ENCODE assay signal across 13 cellular contexts in the genomic region with DNA sequence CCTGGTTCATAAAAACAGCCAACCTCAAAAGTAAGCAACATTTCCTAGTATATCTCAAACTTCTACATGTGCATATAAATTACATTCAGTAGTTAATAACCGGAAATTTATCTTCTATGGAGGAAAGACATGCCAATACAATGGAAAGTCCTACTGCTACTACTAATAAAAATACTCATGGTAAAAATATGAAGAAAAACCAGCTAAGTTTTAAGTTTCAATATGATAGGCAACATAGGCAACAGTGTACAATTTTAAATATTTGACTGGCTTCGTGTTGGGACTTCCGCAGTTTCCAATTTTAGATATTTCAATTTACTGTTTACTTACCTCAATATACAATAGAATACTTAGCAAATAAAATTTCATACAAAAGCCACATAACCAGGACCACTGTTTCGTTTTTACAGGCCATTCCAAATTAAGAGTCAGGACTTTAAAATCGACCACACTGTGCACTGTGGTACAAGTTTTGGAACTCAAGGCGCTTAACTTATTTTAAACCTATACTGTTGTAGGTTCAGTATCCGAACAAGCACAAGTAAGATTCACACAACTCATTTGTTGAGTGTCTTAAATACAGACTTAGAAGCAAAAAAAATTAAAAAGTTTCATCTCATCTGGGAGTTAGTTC. TPM values are rescaled to one million over a fixed set of nuclear protein-coding genes. Genes with fewer than 3 reads are reported as not detected.
DNase-seq lines count a peak whose midpoint lies in the region; ATAC-seq and TF ChIP-seq lines count a peak whose summit lies in the region.
"Had no signal": no experiment of that assay in that cellular context is flagged by ENCODE, and none has a peak within 500 bp of the region (broad histone marks: within the 10 kb centered on the region; RNA-seq: fewer than 3 reads in every experiment).

No MANE protein-coding gene starts in this region.

- peak in 1 of 3 donors; percentile 8 for DNase-seq in CD4-positive, CD25-positive, alpha-beta regulatory T cell
- DNase-seq in HFFc6 (no peak), cardiac septum (ENCODE audit: low spot score) (no peak), ureter (ENCODE audit: low spot score) (no peak)
- DNase-seq: EL; mucosa of descending colon; stimulated activated CD4-positive, alpha-beta T cell treated with anti-CD3 and anti-CD28 coated beads, Interleukin-4, amount 100 ng/mL, for 1 hour; T-helper 9 cell had no signal

- ATAC-seq in CD4-positive, CD25-positive, alpha-beta regulatory T cell (ENCODE audit: low read depth in 2 of 2): no peak
- ATAC-seq in HG03432 (IDR thresholded peaks at IDR 0.05; ENCODE audit: unreplicated experiment) (no peak), esophagus mucosa (no peak)
- ATAC-seq: mucosa of descending colon had no signal

- peak overlapping the region; percentile 63 for H3K4me3 ChIP-seq in CD4-positive, CD25-positive, alpha-beta regulatory T cell (ENCODE audit: low read depth, low read length)
- H3K4me3 ChIP-seq in muscle layer of duodenum (ENCODE audit: low read depth in 1 of 2, low read length in 2 of 2): peak overlapping the region in 1 of 2 donors; percentile 40
- H3K4me3 ChIP-seq: mucosa of descending colon had no signal

- intact Hi-C loops in cardiac septum (cut with DNase I): loop anchor here (10.0 kb wide), 1 partner anchor 228 kb away; a partner anchor contains a TSS

- H3K4me3 Mint-ChIP-seq in CD4-positive, CD25-positive, alpha-beta regulatory T cell: peak overlapping the region; percentile 95 to 100 (median 98)
- H3K4me3 Mint-ChIP-seq in HFFc6: peak overlapping the region; percentile 91
- peak overlapping the region; percentile 95 for H3K4me3 Mint-ChIP-seq in activated naive CD8-positive, alpha-beta T cell

- no peaks in the 10 kb centered on the region for H3K36me3 Mint-ChIP-seq in CD4-positive, CD25-positive, alpha-beta regulatory T cell
- peaks cover 16% of the 10 kb centered on the region for H3K36me3 Mint-ChIP-seq in HFFc6 (ENCODE audit: low read depth)
- peaks cover 5% of the 10 kb centered on the region for H3K36me3 Mint-ChIP-seq in activated naive CD8-positive, alpha-beta T cell

- no peak for TF ChIP-seq CTCF in HFFc6 (IDR thresholded peaks at IDR 0.05)

- H3K36me3 ChIP-seq in CD4-positive, CD25-positive, alpha-beta regulatory T cell (ENCODE audit: control insufficient read depth, insufficient read depth, low read length): no peaks in the 10 kb centered on the region
- peaks cover 0 to 17% of the 10 kb centered on the region in 2 donors for H3K36me3 ChIP-seq in muscle layer of duodenum (ENCODE audit: control insufficient read depth in 1 of 2, insufficient read depth in 2 of 2, low read length in 2 of 2)
- H3K36me3 ChIP-seq: vagina had no signal

- no peak overlapping the region for H3K27ac ChIP-seq in CD4-positive, CD25-positive, alpha-beta regulatory T cell (ENCODE audit: insufficient read depth, low read length, poor library complexity, severe bottlenecking)
- H3K27ac ChIP-seq in muscle layer of duodenum (ENCODE audit: low read length): peak overlapping the region; percentile 20

- H3K4me1 Mint-ChIP-seq in CD4-positive, CD25-positive, alpha-beta regulatory T cell: peaks cover 28 to 69% (median 45%) of the 10 kb centered on the region in 4 donors
- H3K4me1 Mint-ChIP-seq in HFFc6 (ENCODE audit: low read depth): peaks cover 75% of the 10 kb centered on the region
- H3K4me1 Mint-ChIP-seq in activated naive CD8-positive, alpha-beta T cell (ENCODE audit: low read depth): peaks cover 62% of the 10 kb centered on the region

- H3K9me3 Mint-ChIP-seq in CD4-positive, CD25-positive, alpha-beta regulatory T cell: no peaks in the 10 kb centered on the region
- H3K9me3 Mint-ChIP-seq in HFFc6: no peaks in the 10 kb centered on the region
- H3K9me3 Mint-ChIP-seq in activated naive CD8-positive, alpha-beta T cell (ENCODE audit: low read depth): no peaks in the 10 kb centered on the region

- peaks cover 10% of the 10 kb centered on the region for H3K27me3 Mint-ChIP-seq in CD4-positive, CD25-positive, alpha-beta regulatory T cell
- H3K27me3 Mint-ChIP-seq in HFFc6 (ENCODE audit: insufficient read depth): peaks cover 4% of the 10 kb centered on the region
- no peaks in the 10 kb centered on the region for H3K27me3 Mint-ChIP-seq in activated naive CD8-positive, alpha-beta T cell

- H3K9me3 ChIP-seq in CD4-positive, CD25-positive, alpha-beta regulatory T cell (ENCODE audit: control insufficient read depth in 2 of 2, low read length in 2 of 2): no peaks in the 10 kb centered on the region
- H3K9me3 ChIP-seq in muscle layer of duodenum (ENCODE audit: control insufficient read depth in 1 of 2, low read length in 2 of 2): no peaks in the 10 kb centered on the region
- H3K9me3 ChIP-seq: mucosa of descending colon, vagina had no signal

- H3K27ac Mint-ChIP-seq in CD4-positive, CD25-positive, alpha-beta regulatory T cell: peak overlapping the region; percentile 65 to 92 (median 67)
- peak overlapping the region; percentile 100 for H3K27ac Mint-ChIP-seq in HFFc6
- no peak overlapping the region for H3K27ac Mint-ChIP-seq in activated naive CD8-positive, alpha-beta T cell

- H3K27me3 ChIP-seq in CD4-positive, CD25-positive, alpha-beta regulatory T cell (ENCODE audit: control insufficient read depth, insufficient read depth, low read length): no peaks in the 10 kb centered on the region
- no peaks in the 10 kb centered on the region for H3K27me3 ChIP-seq in muscle layer of duodenum (ENCODE audit: low read depth, low read length)
- H3K27me3 ChIP-seq: vagina had no signal

- peaks cover 61% of the 10 kb centered on the region for H3K4me1 ChIP-seq in CD4-positive, CD25-positive, alpha-beta regulatory T cell (ENCODE audit: control insufficient read depth, insufficient read depth, low read length, poor library complexity, severe bottlenecking)
- H3K4me1 ChIP-seq in muscle layer of duodenum (ENCODE audit: control insufficient read depth in 1 of 2, insufficient read depth in 2 of 2, low read length in 2 of 2): peaks cover 3 to 42% of the 10 kb centered on the region in 2 donors

RNA-seq across cellular contexts. Expression of a gene that starts 2.9 kb away (rescaled TPM):
- total RNA-seq in CD4-positive, CD25-positive, alpha-beta regulatory T cell: 70.2 TPM
- 10 to 100 TPM; 72.5 to 85.0 (median 81.6) TPM for polyA plus RNA-seq in CD4-positive, CD25-positive, alpha-beta regulatory T cell
- 100 to 1,000 TPM; 146 to 178 (median 171) TPM for total RNA-seq in HFFc6 (2021; fragmentation: NEBNext Ultra II Directional; extraction: Animal tissue kit (Norgen Biotek cat#: 25700))
- total RNA-seq in cardiac septum (68.5 TPM), ureter (118 TPM), esophagus mucosa (120 TPM)

RNA-seq across cellular contexts. Expression of a gene that starts 3.7 kb away (rescaled TPM):
- total RNA-seq in CD4-positive, CD25-positive, alpha-beta regulatory T cell: 19.3 TPM
- 10 to 100 TPM; 30.2 to 50.6 (median 45.2) TPM for polyA plus RNA-seq in CD4-positive, CD25-positive, alpha-beta regulatory T cell
- total RNA-seq in HFFc6 (2021; fragmentation: NEBNext Ultra II Directional; extraction: Animal tissue kit (Norgen Biotek cat#: 25700)): 100 to 1,000 TPM in 4 of 6 experiments, 10 to 100 TPM in 2; 99.4 to 110 (median 101) TPM
- 17.4 TPM for total RNA-seq in cardiac septum
- total RNA-seq in ureter: 71.4 TPM
- 59.5 TPM for total RNA-seq in esophagus mucosa

RNA-seq across cellular contexts. Expression of a gene that starts 46.7 kb away (rescaled TPM):
- 32.8 TPM for total RNA-seq in CD4-positive, CD25-positive, alpha-beta regulatory T cell
- polyA plus RNA-seq in CD4-positive, CD25-positive, alpha-beta regulatory T cell: 1 to 10 TPM; 3.1 to 4.3 (median 3.4) TPM
- total RNA-seq in HFFc6 (2021; fragmentation: NEBNext Ultra II Directional; extraction: Animal tissue kit (Norgen Biotek cat#: 25700)): 10 to 100 TPM in 4 of 6 experiments, 1 to 10 TPM in 2; 8.5 to 10.7 (median 10.5) TPM
- total RNA-seq in cardiac septum (16.3 TPM), ureter (19.3 TPM), esophagus mucosa (10.7 TPM)
